29 cellular contexts compared by ENCODE assay signal in genomic region chr12:43305065-43305464, GRCh38.
"Had no signal": no experiment of that assay in that cellular context is flagged by ENCODE, and none has a peak within 500 bp of the region (broad histone marks: within the 10 kb centered on the region; RNA-seq: fewer than 3 reads in every experiment).

No MANE protein-coding gene starts in this region.

- H3K27me3 Mint-ChIP-seq: naive B cell; stimulated activated naive B cell treated with anti-CD40 and anti-IgM and Interleukin-4, amounts not matched to agents 10 μg/mL and 1 μg/mL and 100 μg/mL, for 72 hours had no signal

- H3K27ac ChIP-seq: left lung, lower lobe of right lung, neural progenitor cell, pancreas, prostate gland, stomach, testis, thyroid gland, transverse colon, upper lobe of left lung, vagina had no signal

- H3K9ac ChIP-seq: neural progenitor cell had no signal

- H3K27me3 ChIP-seq: left lung, neural progenitor cell, pancreas, stomach, testis, thyroid gland, transverse colon, upper lobe of left lung, vagina had no signal

- H2AFZ ChIP-seq: neural progenitor cell had no signal

- H3K27ac Mint-ChIP-seq: mesothelial cell of epicardium; naive B cell; natural killer cell; neural progenitor cell; stimulated activated naive B cell treated with anti-CD40 and anti-IgM and Interleukin-4, amounts not matched to agents 10 μg/mL and 1 μg/mL and 100 μg/mL, for 72 hours had no signal

- DNase-seq: hippocampal formation; left colon; left lung; lower lobe of right lung; mesendoderm; naive B cell; natural killer cell; nephron progenitor cell; pancreas; posterior cingulate gyrus; retina; right cardiac atrium; stimulated activated CD4-positive, alpha-beta T cell treated with anti-CD3 and anti-CD28 coated beads, Interleukin-12 subunit alpha, Interleukin-12 subunit beta, amount 100 ng/mL, for 4 hours; stimulated activated CD4-positive, alpha-beta T cell treated with anti-CD3 and anti-CD28 coated beads, Interleukin-15, amount 100 ng/mL, for 24 hours; stimulated activated CD4-positive, alpha-beta T cell treated with anti-CD3 and anti-CD28 coated beads, Interleukin-2, amount 100 ng/mL, for 24 hours; stimulated activated CD4-positive, alpha-beta T cell treated with anti-CD3 and anti-CD28 coated beads, Interleukin-4, amount 100 ng/mL, for 1 hour; stimulated activated naive B cell treated with anti-CD40 and anti-IgM and Interleukin-4, amounts not matched to agents 10 μg/mL and 1 μg/mL and 100 μg/mL, for 72 hours; stimulated activated naive CD8-positive, alpha-beta T cell treated with anti-CD3 and anti-CD28 coated beads, Interleukin-15, Interleukin-2, amounts not matched to agents 100 U/mL and 50 U/mL, for 24 hours; stomach; testis; thyroid gland; transverse colon; upper lobe of left lung had no signal

- H3K9me3 ChIP-seq: left lung, lower lobe of right lung, pancreas, prostate gland, testis, thyroid gland, transverse colon, upper lobe of left lung, vagina had no signal

- H3K36me3 ChIP-seq: left lung, lower lobe of right lung, neural progenitor cell, pancreas, prostate gland, stomach, thyroid gland, transverse colon, upper lobe of left lung, vagina had no signal

- FAIRE-seq: pancreas had no signal

- H3K4me2 ChIP-seq: neural progenitor cell had no signal

- H3K4me3 Mint-ChIP-seq: mesothelial cell of epicardium; naive B cell; natural killer cell; nephron progenitor cell; neural progenitor cell; stimulated activated naive B cell treated with anti-CD40 and anti-IgM and Interleukin-4, amounts not matched to agents 10 μg/mL and 1 μg/mL and 100 μg/mL, for 72 hours had no signal

- ATAC-seq: left colon; left lung; lower lobe of right lung; natural killer cell; pancreas; right cardiac atrium; sciatic nerve; stimulated activated naive B cell treated with anti-CD40 and anti-IgM and Interleukin-4, amounts not matched to agents 10 μg/mL and 1 μg/mL and 100 μg/mL, for 72 hours; stimulated activated naive CD8-positive, alpha-beta T cell treated with anti-CD3 and anti-CD28 coated beads, Interleukin-15, Interleukin-2, amounts not matched to agents 100 U/mL and 50 U/mL, for 24 hours had no signal

- H3K9me3 Mint-ChIP-seq: neural progenitor cell had no signal

- H3K4me1 ChIP-seq: left lung, lower lobe of right lung, neural progenitor cell, pancreas, prostate gland, stomach, testis, thyroid gland, transverse colon, upper lobe of left lung, vagina had no signal

- H3K4me1 Mint-ChIP-seq: mesothelial cell of epicardium; naive B cell; natural killer cell; neural progenitor cell; stimulated activated naive B cell treated with anti-CD40 and anti-IgM and Interleukin-4, amounts not matched to agents 10 μg/mL and 1 μg/mL and 100 μg/mL, for 72 hours had no signal

- H3K4me3 ChIP-seq: left lung, lower lobe of right lung, neural progenitor cell, pancreas, prostate gland, skin epidermis, stomach, testis, thyroid gland, transverse colon, upper lobe of left lung, vagina had no signal
